23 cellular contexts compared by ENCODE assay signal in the genomic region with DNA sequence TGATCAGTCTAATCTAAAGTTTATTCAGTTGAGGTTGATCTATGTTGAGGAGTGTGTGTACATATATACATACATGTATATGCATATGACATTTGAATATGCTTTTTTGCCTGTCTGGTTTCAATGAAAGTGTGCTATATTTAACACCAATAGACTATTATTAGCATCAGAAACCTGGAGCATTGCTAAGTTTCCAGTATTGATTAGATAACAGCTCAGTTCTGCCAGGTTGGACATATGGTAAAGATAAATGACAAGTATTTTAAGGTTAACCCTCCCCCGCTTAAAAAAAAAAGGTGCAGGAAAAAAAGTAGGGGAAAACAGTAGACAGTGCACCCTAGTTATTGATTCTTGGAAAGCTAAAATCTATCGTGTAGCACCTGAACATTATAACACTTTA. TPM values are rescaled to one million over a fixed set of nuclear protein-coding genes. Genes with fewer than 3 reads are reported as not detected.
DNase-seq lines count a peak whose midpoint lies in the region; ATAC-seq, FAIRE-seq and TF ChIP-seq lines count a peak whose summit lies in the region.
"Had no signal": no experiment of that assay in that cellular context is flagged by ENCODE, and none has a peak within 500 bp of the region (broad histone marks: within the 10 kb centered on the region; RNA-seq: fewer than 3 reads in every experiment).

No MANE protein-coding gene starts in this region.

- in situ Hi-C loops in IMR-90 (cut with MboI; ENCODE audit: low sequenced_read_pairs) = no loop called here

- TF ChIP-seq RAD21 in IMR-90 (IDR thresholded peaks at IDR 0.05; ENCODE audit: low read length) = no peak

- CTCF ChIA-PET in CD8-positive, alpha-beta T cell (lab: Charles Lee) = interaction anchor here (1.2 kb wide), 1 partner anchor 13 kb away, joined by 4 read pairs; no protein-coding TSS in a partner anchor
- CTCF ChIA-PET in IMR-90 (lab: Yijun Ruan, JAX) (no interaction called here), endothelial cell of umbilical vein (lab: Charles Lee) (no interaction called here)
- CTCF ChIA-PET in naive thymus-derived CD4-positive, alpha-beta T cell (lab: Charles Lee) = no interaction called here

- no peak overlapping the region for H3K18ac ChIP-seq in IMR-90 (ENCODE audit: low read depth, low read length)

- no peaks in the 10 kb centered on the region for H3K36me3 ChIP-seq in CD8-positive, alpha-beta T cell (ENCODE audit: insufficient read depth, low read length)
- H3K36me3 ChIP-seq in IMR-90 (ENCODE audit: control insufficient read depth, insufficient read depth, low read length) (peaks cover 1% of the 10 kb centered on the region; the same call in 1 of the 2 replicates), endothelial cell of umbilical vein (ENCODE audit: control insufficient read depth in 2 of 2, extremely low read depth in 1 of 2, insufficient read depth in 2 of 2, low read length in 2 of 2) (peaks cover 0 to 2% of the 10 kb centered on the region in 2 experiments)
- H3K36me3 ChIP-seq in naive thymus-derived CD4-positive, alpha-beta T cell (ENCODE audit: control insufficient read depth in 2 of 3, insufficient read depth in 3 of 3, low read length in 3 of 3) = no peaks in the 10 kb centered on the region
- H3K36me3 ChIP-seq: gastroesophageal sphincter, tibial nerve had no signal

- H4K8ac ChIP-seq in IMR-90 (ENCODE audit: low read depth in 2 of 2, low read length in 2 of 2) = no peak overlapping the region

- no peak overlapping the region for H2AK9ac ChIP-seq in IMR-90 (replicated peaks; ENCODE audit: low read depth, low read length, poor library complexity)

- peaks cover 78% of the 10 kb centered on the region for H3K79me2 ChIP-seq in endothelial cell of umbilical vein (ENCODE audit: control insufficient read depth, insufficient read depth, low read length)

- no peak overlapping the region for H3K27ac ChIP-seq in CD8-positive, alpha-beta T cell (ENCODE audit: low read depth, low read length)
- H3K27ac ChIP-seq in IMR-90 (ENCODE audit: insufficient read depth, low read length) = no peak overlapping the region
- H3K27ac ChIP-seq in endothelial cell of umbilical vein (ENCODE audit: insufficient read depth, low read depth, low read length) = peak overlapping the region; percentile 78
- no peak overlapping the region for H3K27ac ChIP-seq in naive thymus-derived CD4-positive, alpha-beta T cell (ENCODE audit: low read depth, low read length)

- no peak overlapping the region for H2BK15ac ChIP-seq in IMR-90 (ENCODE audit: low read depth, low read length)

- TF ChIP-seq CTCF in CD8-positive, alpha-beta T cell (IDR thresholded peaks at IDR 0.05) = no peak
- no peak for TF ChIP-seq CTCF in IMR-90 (conservative IDR thresholded peaks at IDR 0.05; ENCODE audit: low read depth, low read length)
- TF ChIP-seq CTCF in endothelial cell of umbilical vein (IDR thresholded peaks at IDR 0.05; ENCODE audit: extremely low read depth in 1 of 2, insufficient read depth in 1 of 2, low read depth in 1 of 2, low read length in 2 of 2) = no peak

- TSS peak; percentile 7 for BruUV-seq in IMR-90 (replicated peaks; lab: Mats Ljungman, UMichigan)
- BruUV-seq in endothelial cell of umbilical vein (replicated peaks; lab: Mats Ljungman, UMichigan) = no TSS peak

- dilution Hi-C loops in IMR-90 (cut with HindIII; ENCODE audit: low sequenced_read_pairs, unreplicated experiment) (no loop called here), endothelial cell of umbilical vein (cut with MboI; ENCODE audit: extremely low pct_ligation_motif_present, low sequenced_read_pairs) (no loop called here)

- no peak overlapping the region for H2BK5ac ChIP-seq in IMR-90 (ENCODE audit: low read depth, low read length, poor library complexity, severe bottlenecking)

- no CpG with 5 or more reads among the region's 2 CpGs for WGBS in IMR-90 (ENCODE audit: extremely low coverage in 2 of 2, insufficient read length in 1 of 2), 2 experiments

- 0 out of 2 replicates have a peak overlapping the region, but pooled peaks have one; percentile 55 for H3K14ac ChIP-seq in IMR-90 (replicated peaks; ENCODE audit: low read depth, low read length)

- no peak overlapping the region for H2BK120ac ChIP-seq in IMR-90 (ENCODE audit: low read depth, low read length)

- H3K4me1 Mint-ChIP-seq in CD8-positive, alpha-beta T cell (ENCODE audit: low read depth) = peaks cover 66% of the 10 kb centered on the region
- H3K4me1 Mint-ChIP-seq in naive thymus-derived CD4-positive, alpha-beta T cell = peaks cover 22 to 85% (median 68%) of the 10 kb centered on the region in 7 donors
- peaks cover 54% of the 10 kb centered on the region for H3K4me1 Mint-ChIP-seq in stimulated activated memory B cell treated with anti-CD40 and anti-IgM and Interleukin-4, amounts not matched to agents 10 μg/mL and 1 μg/mL and 100 μg/mL, for 72 hours

- no peak overlapping the region for H4K91ac ChIP-seq in IMR-90 (ENCODE audit: insufficient read depth, low read depth, low read length)

- H2AFZ ChIP-seq in IMR-90 (replicated peaks; ENCODE audit: low read length, poor library complexity) = no peak overlapping the region
- H2AFZ ChIP-seq in endothelial cell of umbilical vein (ENCODE audit: low read depth, low read length) = no peak overlapping the region

- no peak for ATAC-seq in CD8-positive, alpha-beta T cell
- ATAC-seq in IMR-90 (ENCODE audit: low read depth) = no peak
- ATAC-seq in naive thymus-derived CD4-positive, alpha-beta T cell = no peak
- no peak for ATAC-seq in GM18502 (IDR thresholded peaks at IDR 0.05; ENCODE audit: poor library complexity, unreplicated experiment)
- ATAC-seq in stimulated activated memory B cell treated with anti-CD40 and anti-IgM and Interleukin-4, amounts not matched to agents 10 μg/mL and 1 μg/mL and 100 μg/mL, for 72 hours = no peak
- ATAC-seq in GM19035 (IDR thresholded peaks at IDR 0.05; ENCODE audit: unreplicated experiment) = no peak
- ATAC-seq: activated CD4-positive, alpha-beta T cell treated with anti-CD3 and anti-CD28 coated beads for 36 hours; gastroesophageal sphincter had no signal

- H4K20me1 ChIP-seq in IMR-90 (ENCODE audit: insufficient read depth, low read length) (peaks cover 14% of the 10 kb centered on the region; the same call in 1 of the 2 replicates), endothelial cell of umbilical vein (replicated peaks; ENCODE audit: control insufficient read depth, extremely low read depth, insufficient read depth, low read length) (no peaks in the 10 kb centered on the region)

- intact Hi-C loops in CD8-positive, alpha-beta T cell (cut with DNase I, micrococcal nuclease) = loop anchor here in 1 of 2 experiments (2.0 kb wide), 1 partner anchor 16 kb away; no protein-coding TSS in a partner anchor
- intact Hi-C loops in IMR-90 (cut with micrococcal nuclease) (no loop called here), endothelial cell of umbilical vein (cut with micrococcal nuclease) (loop anchor here (1.0 kb wide), 1 partner anchor 19 kb away; no protein-coding TSS in a partner anchor)
- intact Hi-C loops in naive thymus-derived CD4-positive, alpha-beta T cell (cut with micrococcal nuclease) = no loop called here

- no peak for TF ChIP-seq POLR2A in IMR-90 (IDR thresholded peaks at IDR 0.05; ENCODE audit: low read depth, low read length)
- no peak for TF ChIP-seq POLR2A in endothelial cell of umbilical vein (IDR thresholded peaks at IDR 0.05; ENCODE audit: low read depth, low read length)

- peaks cover 30 to 51% of the 10 kb centered on the region in 2 experiments for H3K79me1 ChIP-seq in IMR-90 (ENCODE audit: low read depth in 1 of 2, low read length in 2 of 2)

- H3K9me3 Mint-ChIP-seq in CD8-positive, alpha-beta T cell = no peaks in the 10 kb centered on the region
- no peaks in the 10 kb centered on the region for H3K9me3 Mint-ChIP-seq in naive thymus-derived CD4-positive, alpha-beta T cell
- no peaks in the 10 kb centered on the region for H3K9me3 Mint-ChIP-seq in stimulated activated memory B cell treated with anti-CD40 and anti-IgM and Interleukin-4, amounts not matched to agents 10 μg/mL and 1 μg/mL and 100 μg/mL, for 72 hours
- H3K9me3 Mint-ChIP-seq: activated naive CD8-positive, alpha-beta T cell treated with anti-CD3 and anti-CD28 coated beads, Interleukin-2, amount 10 ng/mL, durations not matched to agents 7 days and 5 days; immature natural killer cell had no signal

- H3K27me3 ChIP-seq in CD8-positive, alpha-beta T cell (ENCODE audit: insufficient read depth, low read length) = no peaks in the 10 kb centered on the region
- H3K27me3 ChIP-seq in IMR-90 (ENCODE audit: control insufficient read depth, insufficient read depth, low read length) = no peaks in the 10 kb centered on the region
- no peaks in the 10 kb centered on the region for H3K27me3 ChIP-seq in endothelial cell of umbilical vein (ENCODE audit: control insufficient read depth in 2 of 2, insufficient read depth in 2 of 2, low read length in 2 of 2)
- no peaks in the 10 kb centered on the region for H3K27me3 ChIP-seq in naive thymus-derived CD4-positive, alpha-beta T cell (ENCODE audit: control insufficient read depth in 2 of 2, insufficient read depth in 2 of 2, low read length in 2 of 2)
- H3K27me3 ChIP-seq: gastroesophageal sphincter, SJSA1, tibial nerve had no signal

- peak overlapping the region; percentile 52 for H3K27ac Mint-ChIP-seq in CD8-positive, alpha-beta T cell
- peak overlapping the region in 6 of 9 donors; percentile 12 to 48 (median 36) for H3K27ac Mint-ChIP-seq in naive thymus-derived CD4-positive, alpha-beta T cell
- H3K27ac Mint-ChIP-seq in stimulated activated memory B cell treated with anti-CD40 and anti-IgM and Interleukin-4, amounts not matched to agents 10 μg/mL and 1 μg/mL and 100 μg/mL, for 72 hours = no peak overlapping the region
- H3K27ac Mint-ChIP-seq: activated CD4-positive, alpha-beta T cell treated with anti-CD3 and anti-CD28 coated beads for 36 hours; activated naive CD8-positive, alpha-beta T cell treated with anti-CD3 and anti-CD28 coated beads, Interleukin-2, amount 10 ng/mL, durations not matched to agents 7 days and 5 days had no signal

- DNase-seq in CD8-positive, alpha-beta T cell = no peak
- no peak for DNase-seq in IMR-90
- DNase-seq in endothelial cell of umbilical vein (ENCODE audit: low read depth, low spot score) = no peak
- DNase-seq in naive thymus-derived CD4-positive, alpha-beta T cell = no peak
- DNase-seq in HT-29 (ENCODE audit: low spot score) = no peak
- DNase-seq: activated CD4-positive, alpha-beta T cell treated with anti-CD3 and anti-CD28 coated beads for 36 hours; activated naive CD8-positive, alpha-beta T cell treated with anti-CD3 and anti-CD28 coated beads, Interleukin-2, amount 10 ng/mL, durations not matched to agents 7 days and 5 days; cerebellar nuclear complex; immature natural killer cell; mesendoderm; MM.1S; NCI-H1930; NCI-H510A; nucleus accumbens; stimulated activated CD4-positive, alpha-beta T cell treated with anti-CD3 and anti-CD28 coated beads, Interleukin-4, amount 100 ng/mL, for 1 hour; T-helper 9 cell had no signal

- no peak overlapping the region; the same call in 1 of the 2 replicates for H3K4ac ChIP-seq in IMR-90 (ENCODE audit: low read depth, low read length)

- H3K4me3 Mint-ChIP-seq in CD8-positive, alpha-beta T cell = no peak overlapping the region
- H3K4me3 Mint-ChIP-seq in naive thymus-derived CD4-positive, alpha-beta T cell = peak overlapping the region in 3 of 10 donors; percentile 2 to 51 (median 14)
- H3K4me3 Mint-ChIP-seq in stimulated activated memory B cell treated with anti-CD40 and anti-IgM and Interleukin-4, amounts not matched to agents 10 μg/mL and 1 μg/mL and 100 μg/mL, for 72 hours = no peak overlapping the region
- H3K4me3 Mint-ChIP-seq: activated CD4-positive, alpha-beta T cell treated with anti-CD3 and anti-CD28 coated beads for 36 hours; activated naive CD8-positive, alpha-beta T cell treated with anti-CD3 and anti-CD28 coated beads, Interleukin-2, amount 10 ng/mL, durations not matched to agents 7 days and 5 days; immature natural killer cell had no signal

- H2AK5ac ChIP-seq in IMR-90 (ENCODE audit: low read depth, low read length) = no peak overlapping the region

- H3K9me3 ChIP-seq in CD8-positive, alpha-beta T cell (ENCODE audit: low read length) = no peaks in the 10 kb centered on the region
- H3K9me3 ChIP-seq in IMR-90 (ENCODE audit: control insufficient read depth, insufficient read depth, low read length) = no peaks in the 10 kb centered on the region
- H3K9me3 ChIP-seq in endothelial cell of umbilical vein (replicated peaks; ENCODE audit: control insufficient read depth, insufficient read depth, low read length) = no peaks in the 10 kb centered on the region
- no peaks in the 10 kb centered on the region for H3K9me3 ChIP-seq in naive thymus-derived CD4-positive, alpha-beta T cell (ENCODE audit: control insufficient read depth in 2 of 3, low read length in 3 of 3)
- H3K9me3 ChIP-seq: gastroesophageal sphincter, SJSA1, tibial nerve had no signal

- peaks cover 6% of the 10 kb centered on the region for H3K4me1 ChIP-seq in CD8-positive, alpha-beta T cell (ENCODE audit: insufficient read depth, low read length)
- H3K4me1 ChIP-seq in IMR-90 (ENCODE audit: control insufficient read depth, insufficient read depth, low read length) (peaks cover 8% of the 10 kb centered on the region), endothelial cell of umbilical vein (ENCODE audit: control insufficient read depth, extremely low read depth, insufficient read depth, low read length) (peaks cover 13% of the 10 kb centered on the region)
- peaks cover 0 to 9% of the 10 kb centered on the region in 2 donors for H3K4me1 ChIP-seq in naive thymus-derived CD4-positive, alpha-beta T cell (ENCODE audit: control insufficient read depth in 2 of 2, insufficient read depth in 2 of 2, low read length in 2 of 2)

- POLR2A ChIA-PET in CD8-positive, alpha-beta T cell (lab: Charles Lee) = interaction anchor here (0.6 to 1.0 kb wide), 4 partner anchors 13 to 395 kb away, joined by 3 read pairs; no protein-coding TSS in a partner anchor
- POLR2A ChIA-PET in IMR-90 (lab: Charles Lee; ENCODE audit: unreplicated experiment) (no interaction called here), endothelial cell of umbilical vein (lab: Charles Lee) (interaction anchor here (2.4 kb wide), 1 partner anchor 19 kb away, joined by 6 read pairs; a partner anchor contains a TSS)
- POLR2A ChIA-PET in naive thymus-derived CD4-positive, alpha-beta T cell (lab: Charles Lee) = interaction anchor here (3.1 kb wide), 1 partner anchor 19 kb away, joined by 20 read pairs; a partner anchor contains a TSS

- H3K23ac ChIP-seq in IMR-90 (ENCODE audit: low read depth, low read length) = no peak overlapping the region

- H3K4me2 ChIP-seq in IMR-90 (ENCODE audit: low read depth, low read length) (no peak overlapping the region), endothelial cell of umbilical vein (ENCODE audit: insufficient read depth, low read length) (no peak overlapping the region)

- no peak overlapping the region for H4K5ac ChIP-seq in IMR-90 (ENCODE audit: low read depth, low read length)

- H3K9ac ChIP-seq in IMR-90 (ENCODE audit: low read depth, low read length) (no peak overlapping the region), endothelial cell of umbilical vein (replicated peaks; ENCODE audit: extremely low read depth, insufficient read depth, low read length) (no peak overlapping the region)

- no peak overlapping the region for H2BK20ac ChIP-seq in IMR-90 (ENCODE audit: low read depth, low read length)

- H3K56ac ChIP-seq in IMR-90 (ENCODE audit: extremely low read depth, insufficient read depth, low read length) = no peak overlapping the region

- no peak overlapping the region for H3K4me3 ChIP-seq in CD8-positive, alpha-beta T cell (ENCODE audit: low read depth, low read length)
- H3K4me3 ChIP-seq in IMR-90 (ENCODE audit: insufficient read depth, low read depth, low read length) = no peak overlapping the region
- no peak overlapping the region for H3K4me3 ChIP-seq in endothelial cell of umbilical vein (replicated peaks in 1 of 3; ENCODE audit: insufficient read depth in 1 of 3, low read depth in 1 of 3, low read length in 3 of 3)
- no peak overlapping the region for H3K4me3 ChIP-seq in naive thymus-derived CD4-positive, alpha-beta T cell (ENCODE audit: low read length)
- H3K4me3 ChIP-seq: gastroesophageal sphincter, SJSA1, tibial nerve had no signal

- no peak for FAIRE-seq in endothelial cell of umbilical vein (lab: Jason Lieb, UNC)
- FAIRE-seq: endometrium had no signal

- H3K36me3 Mint-ChIP-seq in CD8-positive, alpha-beta T cell = peaks cover 21% of the 10 kb centered on the region
- peaks cover 4 to 34% (median 23%) of the 10 kb centered on the region in 5 donors for H3K36me3 Mint-ChIP-seq in naive thymus-derived CD4-positive, alpha-beta T cell
- H3K36me3 Mint-ChIP-seq in stimulated activated memory B cell treated with anti-CD40 and anti-IgM and Interleukin-4, amounts not matched to agents 10 μg/mL and 1 μg/mL and 100 μg/mL, for 72 hours = peaks cover 28% of the 10 kb centered on the region

- H3K9me1 ChIP-seq in IMR-90 (ENCODE audit: insufficient read depth, low read length) = peaks cover 4% of the 10 kb centered on the region
- no peaks in the 10 kb centered on the region for H3K9me1 ChIP-seq in endothelial cell of umbilical vein (replicated peaks; ENCODE audit: control insufficient read depth, extremely low read depth, insufficient read depth, low read length)

- no peaks in the 10 kb centered on the region for H3K27me3 Mint-ChIP-seq in CD8-positive, alpha-beta T cell (ENCODE audit: low read depth)
- H3K27me3 Mint-ChIP-seq in naive thymus-derived CD4-positive, alpha-beta T cell = no peaks in the 10 kb centered on the region
- no peaks in the 10 kb centered on the region for H3K27me3 Mint-ChIP-seq in stimulated activated memory B cell treated with anti-CD40 and anti-IgM and Interleukin-4, amounts not matched to agents 10 μg/mL and 1 μg/mL and 100 μg/mL, for 72 hours
- H3K27me3 Mint-ChIP-seq: activated CD4-positive, alpha-beta T cell treated with anti-CD3 and anti-CD28 coated beads for 36 hours; activated naive CD8-positive, alpha-beta T cell treated with anti-CD3 and anti-CD28 coated beads, Interleukin-2, amount 10 ng/mL, durations not matched to agents 7 days and 5 days had no signal

RNA-seq across cellular contexts. Expression of a gene that starts 19.4 kb away (rescaled TPM):
- total RNA-seq in CD8-positive, alpha-beta T cell = 10 to 100 TPM; 43.9 to 51.4 TPM
- total RNA-seq in IMR-90 (2012; rRNA removed) (71.9 and 94.5 TPM in 2 replicates), endothelial cell of umbilical vein (69.3 and 71.1 TPM in 2 replicates)
- polyA plus RNA-seq in IMR-90 (2012; rRNA removed) (22.4 and 25.6 TPM in 2 replicates), endothelial cell of umbilical vein (31.0 and 35.7 TPM in 2 replicates)
- 3.7 and 7.5 TPM in 2 replicates for polyA plus RNA-seq in IMR-90 (2012; cell fraction: cytosol; rRNA removed)
- polyA plus RNA-seq in IMR-90 (2012; cell fraction: nucleus; rRNA removed; ENCODE audit: low replicate concordance) = 5.5 and 24.0 TPM in 2 replicates
- polyA plus RNA-seq in endothelial cell of umbilical vein (2011; cell fraction: cytosol; rRNA removed) = 26.4 and 29.1 TPM in 2 replicates
- 41.0 and 42.2 TPM in 2 replicates for polyA plus RNA-seq in endothelial cell of umbilical vein (2011; cell fraction: nucleus; rRNA removed)
- polyA plus RNA-seq in endothelial cell of umbilical vein (2012) = 34.9 and 45.5 TPM in 2 replicates
- 131 and 149 TPM in 2 replicates for polyA minus RNA-seq in endothelial cell of umbilical vein
- 28.4 TPM for polyA minus RNA-seq in endothelial cell of umbilical vein (2011; cell fraction: cytosol; rRNA and poly(A)+ RNA removed)
- polyA minus RNA-seq in endothelial cell of umbilical vein (2011; cell fraction: nucleus; rRNA and poly(A)+ RNA removed) = 65.2 and 84.5 TPM in 2 replicates
- total RNA-seq in naive thymus-derived CD4-positive, alpha-beta T cell = 100 to 1,000 TPM in 4 of 5 experiments, 10 to 100 TPM in 1; 89.7 to 141 (median 115) TPM
- polyA plus RNA-seq in naive thymus-derived CD4-positive, alpha-beta T cell = 10 to 100 TPM; 71.1 to 85.7 TPM
- total RNA-seq in HT-29 (2014; rRNA removed; shearing (Covaris generic)) = 23.8 and 31.8 TPM in 2 replicates
